8 cellular contexts compared by ENCODE assay signal in the genomic region with DNA sequence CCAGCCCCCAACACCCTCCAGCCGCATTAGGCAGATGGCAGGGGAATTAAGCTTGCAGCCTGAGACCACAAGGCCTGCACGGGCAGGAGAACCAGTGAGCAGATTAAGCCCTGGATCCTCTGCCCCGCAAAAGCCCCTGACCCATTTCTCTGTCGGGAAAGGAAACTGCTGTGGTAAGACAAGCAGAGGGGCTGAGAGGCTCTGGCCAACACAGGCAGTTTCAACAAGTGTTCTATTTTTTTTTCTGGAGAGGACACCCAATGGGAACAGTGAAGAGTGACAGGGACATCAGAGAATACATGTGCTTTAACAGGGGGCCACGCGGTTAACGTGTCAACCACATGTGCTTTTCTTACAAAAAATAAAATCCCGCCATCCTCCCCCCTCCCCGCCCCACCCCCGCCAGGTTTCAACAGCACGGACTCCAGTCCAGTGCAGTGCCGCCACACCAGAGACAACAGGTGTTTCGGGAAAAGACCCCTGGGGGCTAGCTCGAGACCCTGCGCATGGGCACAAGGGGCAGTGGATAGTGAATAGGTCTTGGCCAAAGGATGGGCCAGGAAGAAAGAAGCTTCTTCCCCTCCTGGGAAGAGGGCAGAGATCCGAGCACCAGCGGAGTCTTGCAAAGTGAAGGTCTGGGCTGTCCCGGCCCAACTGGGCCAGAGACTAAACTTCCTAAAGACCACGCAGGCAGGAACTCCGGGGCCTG. TPM values are rescaled to one million over a fixed set of nuclear protein-coding genes. Genes with fewer than 3 reads are reported as not detected.
DNase-seq lines count a peak whose midpoint lies in the region; ATAC-seq lines count a peak whose summit lies in the region.

No MANE protein-coding gene starts in this region.

- peak overlapping the region; percentile 93 for H3K27ac Mint-ChIP-seq in stimulated activated effector memory CD8-positive, alpha-beta T cell treated with anti-CD3 and anti-CD28 coated beads, Interleukin-12 subunit alpha, Interleukin-12 subunit beta, amount 100 ng/mL, for 72 hours

- DNase-seq in ACHN (peak; percentile 20), UCSD-AML1 (lab: John Stamatoyannopoulos, UW; ENCODE audit: unreplicated experiment) (peak; percentile 65), dermis blood vessel endothelial cell (peak; percentile 39), medulla oblongata (ENCODE audit: extremely low spot score) (peak; percentile 45), NOMO-1 treated with DMSO at 0.1 percent for 48 hours (lab: John Stamatoyannopoulos, UW; ENCODE audit: unreplicated experiment) (no peak)
- peak in 1 of 2 donors; percentile 82 for DNase-seq in stimulated activated effector memory CD8-positive, alpha-beta T cell treated with anti-CD3 and anti-CD28 coated beads, Interleukin-12 subunit alpha, Interleukin-12 subunit beta, amount 100 ng/mL, for 72 hours (ENCODE audit: low spot score in 2 of 2)

- peak overlapping the region; percentile 77 for H3K4me3 Mint-ChIP-seq in stimulated activated effector memory CD8-positive, alpha-beta T cell treated with anti-CD3 and anti-CD28 coated beads, Interleukin-12 subunit alpha, Interleukin-12 subunit beta, amount 100 ng/mL, for 72 hours

- ATAC-seq in GM18520 (IDR thresholded peaks at IDR 0.05; ENCODE audit: unreplicated experiment) (peak; percentile 25), HG03442 (IDR thresholded peaks at IDR 0.05; ENCODE audit: unreplicated experiment) (peak; percentile 6)
- peak; percentile 54 for ATAC-seq in stimulated activated effector memory CD8-positive, alpha-beta T cell treated with anti-CD3 and anti-CD28 coated beads, Interleukin-12 subunit alpha, Interleukin-12 subunit beta, amount 100 ng/mL, for 72 hours

- H3K4me1 Mint-ChIP-seq in stimulated activated effector memory CD8-positive, alpha-beta T cell treated with anti-CD3 and anti-CD28 coated beads, Interleukin-12 subunit alpha, Interleukin-12 subunit beta, amount 100 ng/mL, for 72 hours, result peaks cover 55% of the 10 kb centered on the region

- H3K36me3 Mint-ChIP-seq in stimulated activated effector memory CD8-positive, alpha-beta T cell treated with anti-CD3 and anti-CD28 coated beads, Interleukin-12 subunit alpha, Interleukin-12 subunit beta, amount 100 ng/mL, for 72 hours, result peaks cover 8% of the 10 kb centered on the region

- no peaks in the 10 kb centered on the region for H3K9me3 Mint-ChIP-seq in stimulated activated effector memory CD8-positive, alpha-beta T cell treated with anti-CD3 and anti-CD28 coated beads, Interleukin-12 subunit alpha, Interleukin-12 subunit beta, amount 100 ng/mL, for 72 hours

- in situ Hi-C loops in ACHN (cut with HindIII; ENCODE audit: low pct_ligation_motif_present, low pct_unique_long_range_greater_than_20kb, low sequenced_read_pairs), result no loop called here

RNA-seq across cellular contexts. Expression of a gene that starts 0.8 kb away (rescaled TPM):
- total RNA-seq in dermis blood vessel endothelial cell, result 14.5 and 20.9 TPM in 2 replicates

RNA-seq across cellular contexts. Expression of a gene that starts 32.5 kb away (rescaled TPM):
- total RNA-seq in dermis blood vessel endothelial cell, result not detected in 2 replicates

RNA-seq across cellular contexts. Expression of a gene that starts 51.6 kb away (rescaled TPM):
- total RNA-seq in dermis blood vessel endothelial cell, result not detected in 2 replicates
